In the genomic region with DNA sequence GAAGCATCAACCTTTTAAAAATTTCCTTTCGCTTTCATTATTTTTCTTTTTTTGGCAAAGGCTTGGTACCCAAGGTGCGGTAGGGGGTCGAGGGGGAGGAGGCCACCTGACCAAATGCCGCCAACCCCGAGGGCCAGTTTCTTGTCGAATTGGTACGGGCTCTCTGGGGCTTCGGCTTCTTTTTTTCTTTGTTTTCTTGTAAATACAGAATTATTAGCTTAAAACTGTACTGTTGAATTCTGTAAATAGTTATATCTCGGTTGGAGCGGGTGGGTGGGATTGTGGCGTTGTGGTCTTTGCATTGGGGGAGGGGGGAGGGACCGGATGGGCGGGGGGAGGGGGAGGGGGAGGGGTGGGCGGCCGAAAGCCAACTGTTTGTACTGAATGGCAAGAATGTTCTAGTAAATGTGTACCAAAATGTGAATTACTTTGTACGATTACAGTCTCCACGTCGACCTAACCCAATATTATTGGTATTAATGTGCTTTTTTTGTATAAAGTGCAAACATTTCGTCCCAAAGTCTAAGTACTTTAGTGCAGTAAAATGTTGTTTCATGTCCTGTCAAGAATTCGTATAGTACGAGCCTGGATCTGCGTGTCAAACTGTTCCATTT, we compare ENCODE assay signal across 13 cellular contexts. TPM values are rescaled to one million over a fixed set of nuclear protein-coding genes. Genes with fewer than 3 reads are reported as not detected.
DNase-seq lines count a peak whose midpoint lies in the region; ATAC-seq and TF ChIP-seq lines count a peak whose summit lies in the region.
"Had no signal": no experiment of that assay in that cellular context is flagged by ENCODE, and none has a peak within 500 bp of the region (broad histone marks: within the 10 kb centered on the region; RNA-seq: fewer than 3 reads in every experiment).

No MANE protein-coding gene starts in this region.

- no peak overlapping the region for H3K14ac ChIP-seq in IMR-90 (replicated peaks; ENCODE audit: low read depth, low read length)

- BruUV-seq in IMR-90 (replicated peaks; lab: Mats Ljungman, UMichigan) (no TSS peak), A673 (replicated peaks; lab: Mats Ljungman, UMichigan) (no TSS peak)

- H3K4me3 ChIP-seq in IMR-90 (ENCODE audit: insufficient read depth, low read depth, low read length), result no peak overlapping the region
- H3K4me3 ChIP-seq in choroid plexus epithelial cell (ENCODE audit: low read depth, low read length), result peak overlapping the region; percentile 90
- no peak overlapping the region for H3K4me3 ChIP-seq in naive thymus-derived CD4-positive, alpha-beta T cell (ENCODE audit: low read length)
- no peak overlapping the region for H3K4me3 ChIP-seq in A673 (ENCODE audit: low read depth, low read length, poor library complexity, severe bottlenecking)

- TF ChIP-seq CTCF in CD14-positive monocyte (IDR thresholded peaks at IDR 0.05) (no peak), IMR-90 (conservative IDR thresholded peaks at IDR 0.05; ENCODE audit: low read depth, low read length) (no peak), choroid plexus epithelial cell (conservative IDR thresholded peaks at IDR 0.05; ENCODE audit: low read depth, low read length) (no peak), A673 (conservative IDR thresholded peaks at IDR 0.05; ENCODE audit: low read depth, low read length) (no peak)

- 0 out of 2 replicates have a peak, but pooled peaks cover 3% of the 10 kb centered on the region for H4K20me1 ChIP-seq in IMR-90 (ENCODE audit: insufficient read depth, low read length)

- H3K27me3 Mint-ChIP-seq in CD14-positive monocyte (ENCODE audit: low read depth in 3 of 3), result peaks cover 92 to 98% (median 96%) of the 10 kb centered on the region in 3 donors
- peaks cover 79 to 86% (median 84%) of the 10 kb centered on the region in 5 donors for H3K27me3 Mint-ChIP-seq in naive thymus-derived CD4-positive, alpha-beta T cell

- H2AK5ac ChIP-seq in IMR-90 (ENCODE audit: low read depth, low read length), result no peak overlapping the region

- no peak overlapping the region for H3K18ac ChIP-seq in IMR-90 (ENCODE audit: low read depth, low read length)

- DNase-seq in CD14-positive monocyte (ENCODE audit: low spot score), result no peak
- DNase-seq in IMR-90, result no peak
- peak; percentile 71 for DNase-seq in choroid plexus epithelial cell (ENCODE audit: low read depth)
- DNase-seq in naive thymus-derived CD4-positive, alpha-beta T cell, result no peak
- DNase-seq in NCI-H345 (lab: John Stamatoyannopoulos, UW), result no peak
- DNase-seq in pons (ENCODE audit: low spot score), result no peak
- no peak for DNase-seq in NCI-H2029 treated with DMSO at 0.1 percent for 48 hours (lab: John Stamatoyannopoulos, UW)
- no peak for DNase-seq in A673 (ENCODE audit: low spot score)
- DNase-seq: activated effector memory CD4-positive, alpha-beta T cell treated with anti-CD3 and anti-CD28 coated beads, Interleukin-2, amount 50 U/mL, for 16 hours; esophagus squamous epithelium; HCEC 1CT; NCI-H2171 had no signal

- H2AK9ac ChIP-seq in IMR-90 (replicated peaks; ENCODE audit: low read depth, low read length, poor library complexity), result no peak overlapping the region

- no peak for TF ChIP-seq POLR2A in IMR-90 (IDR thresholded peaks at IDR 0.05; ENCODE audit: low read depth, low read length)

- H4K8ac ChIP-seq in IMR-90 (ENCODE audit: low read depth in 2 of 2, low read length in 2 of 2), result no peak overlapping the region

- POLR2A ChIA-PET in IMR-90 (lab: Charles Lee; ENCODE audit: unreplicated experiment), result no interaction called here
- POLR2A ChIA-PET in naive thymus-derived CD4-positive, alpha-beta T cell (lab: Charles Lee), result no interaction called here
- POLR2A ChIA-PET in A673 (lab: Charles Lee; ENCODE audit: low non-redundant PET), result no interaction called here

- no peak overlapping the region for H4K91ac ChIP-seq in IMR-90 (ENCODE audit: insufficient read depth, low read depth, low read length)

- peaks cover 29% of the 10 kb centered on the region for H3K4me1 Mint-ChIP-seq in CD14-positive monocyte
- H3K4me1 Mint-ChIP-seq in naive thymus-derived CD4-positive, alpha-beta T cell, result peaks cover 13 to 45% (median 25%) of the 10 kb centered on the region in 7 donors

- no peak for TF ChIP-seq RAD21 in IMR-90 (IDR thresholded peaks at IDR 0.05; ENCODE audit: low read length)

- H3K27ac Mint-ChIP-seq in CD14-positive monocyte, result no peak overlapping the region
- H3K27ac Mint-ChIP-seq in naive thymus-derived CD4-positive, alpha-beta T cell, result peak overlapping the region in 2 of 9 donors; percentile 41 to 71

- H3K4me2 ChIP-seq in IMR-90 (ENCODE audit: low read depth, low read length), result peak overlapping the region; percentile 79

- H3K4me1 ChIP-seq in IMR-90 (ENCODE audit: control insufficient read depth, insufficient read depth, low read length) (no peaks in the 10 kb centered on the region), A673 (ENCODE audit: insufficient read depth, low read length, poor library complexity, severe bottlenecking) (peaks cover 8% of the 10 kb centered on the region)
- peaks cover 0 to 5% of the 10 kb centered on the region in 2 donors for H3K4me1 ChIP-seq in naive thymus-derived CD4-positive, alpha-beta T cell (ENCODE audit: control insufficient read depth in 2 of 2, insufficient read depth in 2 of 2, low read length in 2 of 2)

- no peak overlapping the region for H3K23ac ChIP-seq in IMR-90 (ENCODE audit: low read depth, low read length)

- H3K27me3 ChIP-seq in IMR-90 (ENCODE audit: control insufficient read depth, insufficient read depth, low read length), result peaks cover 78% of the 10 kb centered on the region
- peaks cover 0 to 37% of the 10 kb centered on the region in 2 donors for H3K27me3 ChIP-seq in naive thymus-derived CD4-positive, alpha-beta T cell (ENCODE audit: control insufficient read depth in 2 of 2, insufficient read depth in 2 of 2, low read length in 2 of 2)
- peaks cover 96% of the 10 kb centered on the region for H3K27me3 ChIP-seq in A673 (replicated peaks; ENCODE audit: insufficient read depth, low read depth, low read length, poor library complexity)

- H3K27ac ChIP-seq in IMR-90 (ENCODE audit: insufficient read depth, low read length) (no peak overlapping the region), A673 (ENCODE audit: low read depth, low read length, poor library complexity, severe bottlenecking) (no peak overlapping the region)
- no peak overlapping the region for H3K27ac ChIP-seq in naive thymus-derived CD4-positive, alpha-beta T cell (ENCODE audit: low read depth, low read length)
- H3K27ac ChIP-seq: esophagus squamous epithelium, HL-60 had no signal

- H3K4ac ChIP-seq in IMR-90 (ENCODE audit: low read depth, low read length), result no peak overlapping the region

- no peak overlapping the region for H3K9ac ChIP-seq in IMR-90 (ENCODE audit: low read depth, low read length)

- no CpG with 5 or more reads among the region's 22 CpGs for WGBS in IMR-90 (ENCODE audit: extremely low coverage in 2 of 2, insufficient read length in 1 of 2), 2 experiments

- H3K36me3 Mint-ChIP-seq in CD14-positive monocyte, result peaks cover 9 to 25% of the 10 kb centered on the region in 2 donors
- H3K36me3 Mint-ChIP-seq in naive thymus-derived CD4-positive, alpha-beta T cell, result peaks cover 0 to 19% (median 4%) of the 10 kb centered on the region in 5 donors

- no peak overlapping the region for H4K5ac ChIP-seq in IMR-90 (ENCODE audit: low read depth, low read length)

- no peak overlapping the region for H2BK20ac ChIP-seq in IMR-90 (ENCODE audit: low read depth, low read length)

- CTCF ChIA-PET in IMR-90 (lab: Yijun Ruan, JAX), result no interaction called here
- CTCF ChIA-PET in naive thymus-derived CD4-positive, alpha-beta T cell (lab: Charles Lee), result no interaction called here
- CTCF ChIA-PET in A673 (lab: Charles Lee), result no interaction called here

- no peak overlapping the region for H2BK120ac ChIP-seq in IMR-90 (ENCODE audit: low read depth, low read length)

- peaks cover 12% of the 10 kb centered on the region for H3K9me3 ChIP-seq in IMR-90 (ENCODE audit: control insufficient read depth, insufficient read depth, low read length)
- H3K9me3 ChIP-seq in naive thymus-derived CD4-positive, alpha-beta T cell (ENCODE audit: control insufficient read depth in 2 of 3, low read length in 3 of 3), result no peaks in the 10 kb centered on the region
- no peaks in the 10 kb centered on the region for H3K9me3 ChIP-seq in A673 (ENCODE audit: low read depth, low read length, poor library complexity, severe bottlenecking)

- dilution Hi-C loops in IMR-90 (cut with HindIII; ENCODE audit: low sequenced_read_pairs, unreplicated experiment), result no loop called here

- ATAC-seq in IMR-90 (ENCODE audit: low read depth), result no peak
- no peak for ATAC-seq in naive thymus-derived CD4-positive, alpha-beta T cell

- no peaks in the 10 kb centered on the region for H3K79me1 ChIP-seq in IMR-90 (ENCODE audit: low read depth in 1 of 2, low read length in 2 of 2)

- 0 out of 2 replicates have a peak, but pooled peaks cover 3% of the 10 kb centered on the region for H3K9me1 ChIP-seq in IMR-90 (ENCODE audit: insufficient read depth, low read length)

- in situ Hi-C loops in IMR-90 (cut with MboI; ENCODE audit: low sequenced_read_pairs), result no loop called here

- H3K9me3 Mint-ChIP-seq in CD14-positive monocyte, result peaks cover 10 to 60% (median 49%) of the 10 kb centered on the region in 7 donors
- peaks cover 2 to 62% (median 21%) of the 10 kb centered on the region in 11 donors for H3K9me3 Mint-ChIP-seq in naive thymus-derived CD4-positive, alpha-beta T cell

- H3K4me3 Mint-ChIP-seq in CD14-positive monocyte, result peak overlapping the region; percentile 69 to 91
- H3K4me3 Mint-ChIP-seq in naive thymus-derived CD4-positive, alpha-beta T cell, result peak overlapping the region; percentile 45 to 88 (median 74)

- intact Hi-C loops in CD14-positive monocyte (cut with micrococcal nuclease) (no loop called here), IMR-90 (cut with micrococcal nuclease) (no loop called here), A673 (cut with micrococcal nuclease; ENCODE audit: unreplicated experiment) (no loop called here)
- intact Hi-C loops in naive thymus-derived CD4-positive, alpha-beta T cell (cut with micrococcal nuclease), result loop anchor here in 1 of 2 donors (1.0 to 5.0 kb wide), 2 partner anchors 8 to 57 kb away; no protein-coding TSS in a partner anchor

- H2BK5ac ChIP-seq in IMR-90 (ENCODE audit: low read depth, low read length, poor library complexity, severe bottlenecking), result no peak overlapping the region

- no peaks in the 10 kb centered on the region for H3K36me3 ChIP-seq in IMR-90 (ENCODE audit: control insufficient read depth, insufficient read depth, low read length)
- H3K36me3 ChIP-seq in naive thymus-derived CD4-positive, alpha-beta T cell (ENCODE audit: control insufficient read depth in 2 of 3, insufficient read depth in 3 of 3, low read length in 3 of 3), result no peaks in the 10 kb centered on the region
- H3K36me3 ChIP-seq in A673 (ENCODE audit: insufficient read depth, low read length, poor library complexity, severe bottlenecking), result no peaks in the 10 kb centered on the region
- H3K36me3 ChIP-seq: esophagus squamous epithelium had no signal

- H3K56ac ChIP-seq in IMR-90 (ENCODE audit: extremely low read depth, insufficient read depth, low read length), result no peak overlapping the region

- no peak overlapping the region for H2BK15ac ChIP-seq in IMR-90 (ENCODE audit: low read depth, low read length)

- H2AFZ ChIP-seq in IMR-90 (replicated peaks; ENCODE audit: low read length, poor library complexity), result no peak overlapping the region

RNA-seq across cellular contexts. Expression of gene ZIC1, which starts 4.7 kb away (rescaled TPM):
- not detected for polyA plus RNA-seq in CD14-positive monocyte
- not detected in 2 replicates for total RNA-seq in IMR-90 (2012; rRNA removed)
- not detected in 2 replicates for polyA plus RNA-seq in IMR-90 (2012; rRNA removed)
- polyA plus RNA-seq in IMR-90 (2012; cell fraction: cytosol; rRNA removed), result 0.01 TPM in 1 of 2 replicates, not detected in the other
- polyA plus RNA-seq in IMR-90 (2012; cell fraction: nucleus; rRNA removed; ENCODE audit: low replicate concordance), result 0.01 TPM in 1 of 2 replicates, not detected in the other
- total RNA-seq in naive thymus-derived CD4-positive, alpha-beta T cell, result not detected
- polyA plus RNA-seq in naive thymus-derived CD4-positive, alpha-beta T cell, result not detected
- total RNA-seq in A673 (2021), result 1.4 and 4.2 TPM in 2 replicates
- total RNA-seq: esophagus squamous epithelium had no signal

RNA-seq across cellular contexts. Expression of gene ZIC4, which starts 7.5 kb away (rescaled TPM):
- polyA plus RNA-seq in CD14-positive monocyte (not detected), IMR-90 (2012; rRNA removed) (not detected in 2 replicates)
- total RNA-seq in IMR-90 (2012; rRNA removed) (not detected in 2 replicates), A673 (2021) (0.39 and 0.47 TPM in 2 replicates)
- polyA plus RNA-seq in IMR-90 (2012; cell fraction: cytosol; rRNA removed), result not detected in 2 replicates
- not detected in 2 replicates for polyA plus RNA-seq in IMR-90 (2012; cell fraction: nucleus; rRNA removed; ENCODE audit: low replicate concordance)
- not detected for total RNA-seq in naive thymus-derived CD4-positive, alpha-beta T cell
- not detected for polyA plus RNA-seq in naive thymus-derived CD4-positive, alpha-beta T cell
- total RNA-seq: esophagus squamous epithelium had no signal
